ENCODE assay signal across 22 cellular contexts in genomic region chr9:114341152-114341830, GRCh38. TPM values are rescaled to one million over a fixed set of nuclear protein-coding genes. Genes with fewer than 3 reads are reported as not detected.
DNase-seq lines count a peak whose midpoint lies in the region; ATAC-seq and TF ChIP-seq lines count a peak whose summit lies in the region.
"Had no signal": no experiment of that assay in that cellular context is flagged by ENCODE, and none has a peak within 500 bp of the region (broad histone marks: within the 10 kb centered on the region; RNA-seq: fewer than 3 reads in every experiment).

No MANE protein-coding gene starts in this region.

- in situ Hi-C loops in GM13977 (cut with MboI; ENCODE audit: low pct_unique_long_range_greater_than_20kb, low sequenced_read_pairs, unreplicated experiment) = no loop called here

- no peaks in the 10 kb centered on the region for H3K27me3 Mint-ChIP-seq in activated naive CD4-positive, alpha-beta T cell treated with anti-CD3 and anti-CD28 coated beads, Interleukin-2, amount 10 ng/mL, durations not matched to agents 7 days and 5 days
- no peaks in the 10 kb centered on the region for H3K27me3 Mint-ChIP-seq in activated CD8-positive, alpha-beta T cell treated with anti-CD3 and anti-CD28 coated beads for 36 hours
- no peaks in the 10 kb centered on the region for H3K27me3 Mint-ChIP-seq in effector memory CD8-positive, alpha-beta T cell
- no peaks in the 10 kb centered on the region for H3K27me3 Mint-ChIP-seq in stimulated activated naive B cell treated with anti-CD40 and anti-IgM and Interleukin-4, amounts not matched to agents 10 μg/mL and 1 μg/mL and 100 μg/mL, for 72 hours

- no peak for ATAC-seq in activated CD8-positive, alpha-beta T cell treated with anti-CD3 and anti-CD28 coated beads for 36 hours
- ATAC-seq in effector memory CD8-positive, alpha-beta T cell (replicated peaks) = no peak
- no peak for ATAC-seq in stimulated activated naive B cell treated with anti-CD40 and anti-IgM and Interleukin-4, amounts not matched to agents 10 μg/mL and 1 μg/mL and 100 μg/mL, for 72 hours (replicated peaks)
- ATAC-seq in HG02798 (IDR thresholded peaks at IDR 0.05; ENCODE audit: poor library complexity, unreplicated experiment) = no peak

- H3K36me3 Mint-ChIP-seq in activated naive CD4-positive, alpha-beta T cell treated with anti-CD3 and anti-CD28 coated beads, Interleukin-2, amount 10 ng/mL, durations not matched to agents 7 days and 5 days = peaks cover 88% of the 10 kb centered on the region
- H3K36me3 Mint-ChIP-seq in activated CD8-positive, alpha-beta T cell treated with anti-CD3 and anti-CD28 coated beads for 36 hours (ENCODE audit: low read depth) = peaks cover 88% of the 10 kb centered on the region
- H3K36me3 Mint-ChIP-seq in effector memory CD8-positive, alpha-beta T cell (ENCODE audit: insufficient read depth) = peaks cover 96% of the 10 kb centered on the region
- peaks cover 67 to 81% of the 10 kb centered on the region in 2 donors for H3K36me3 Mint-ChIP-seq in stimulated activated naive B cell treated with anti-CD40 and anti-IgM and Interleukin-4, amounts not matched to agents 10 μg/mL and 1 μg/mL and 100 μg/mL, for 72 hours

- H3K9me3 Mint-ChIP-seq in activated naive CD4-positive, alpha-beta T cell treated with anti-CD3 and anti-CD28 coated beads, Interleukin-2, amount 10 ng/mL, durations not matched to agents 7 days and 5 days = no peaks in the 10 kb centered on the region
- H3K9me3 Mint-ChIP-seq in activated CD8-positive, alpha-beta T cell treated with anti-CD3 and anti-CD28 coated beads for 36 hours = no peaks in the 10 kb centered on the region
- H3K9me3 Mint-ChIP-seq in effector memory CD8-positive, alpha-beta T cell = no peaks in the 10 kb centered on the region
- H3K9me3 Mint-ChIP-seq in stimulated activated naive B cell treated with anti-CD40 and anti-IgM and Interleukin-4, amounts not matched to agents 10 μg/mL and 1 μg/mL and 100 μg/mL, for 72 hours = no peaks in the 10 kb centered on the region
- H3K9me3 Mint-ChIP-seq: brain had no signal

- peaks cover 14% of the 10 kb centered on the region for H3K4me1 Mint-ChIP-seq in activated naive CD4-positive, alpha-beta T cell treated with anti-CD3 and anti-CD28 coated beads, Interleukin-2, amount 10 ng/mL, durations not matched to agents 7 days and 5 days
- peaks cover 36% of the 10 kb centered on the region for H3K4me1 Mint-ChIP-seq in activated CD8-positive, alpha-beta T cell treated with anti-CD3 and anti-CD28 coated beads for 36 hours (ENCODE audit: low read depth)
- peaks cover 15 to 36% of the 10 kb centered on the region in 2 donors for H3K4me1 Mint-ChIP-seq in effector memory CD8-positive, alpha-beta T cell (ENCODE audit: low read depth in 2 of 2)
- peaks cover 31 to 59% of the 10 kb centered on the region in 2 donors for H3K4me1 Mint-ChIP-seq in stimulated activated naive B cell treated with anti-CD40 and anti-IgM and Interleukin-4, amounts not matched to agents 10 μg/mL and 1 μg/mL and 100 μg/mL, for 72 hours
- H3K4me1 Mint-ChIP-seq: brain had no signal

- peak overlapping the region; percentile 71 for H3K27ac Mint-ChIP-seq in activated naive CD4-positive, alpha-beta T cell treated with anti-CD3 and anti-CD28 coated beads, Interleukin-2, amount 10 ng/mL, durations not matched to agents 7 days and 5 days
- peak overlapping the region; percentile 58 for H3K27ac Mint-ChIP-seq in activated CD8-positive, alpha-beta T cell treated with anti-CD3 and anti-CD28 coated beads for 36 hours
- H3K27ac Mint-ChIP-seq in effector memory CD8-positive, alpha-beta T cell = peak overlapping the region; percentile 79 to 81
- peak overlapping the region; percentile 56 for H3K27ac Mint-ChIP-seq in stimulated activated naive B cell treated with anti-CD40 and anti-IgM and Interleukin-4, amounts not matched to agents 10 μg/mL and 1 μg/mL and 100 μg/mL, for 72 hours
- H3K27ac Mint-ChIP-seq: brain had no signal

- intact Hi-C loops in activated CD8-positive, alpha-beta T cell treated with anti-CD3 and anti-CD28 coated beads for 36 hours (cut with micrococcal nuclease) = no loop called here

- POLR2A ChIA-PET in activated CD8-positive, alpha-beta T cell treated with anti-CD3 and anti-CD28 coated beads for 36 hours (lab: Charles Lee) = interaction anchor here (1.1 to 18.4 kb wide), 4 partner anchors 8 to 56 kb away, joined by 3 to 277 read pairs (median 5); partner anchors contain the start of gene AKNA

- DNase-seq in activated naive CD4-positive, alpha-beta T cell treated with anti-CD3 and anti-CD28 coated beads, Interleukin-2, amount 10 ng/mL, durations not matched to agents 7 days and 5 days = no peak
- DNase-seq in activated naive CD4-positive, alpha-beta T cell treated with Interleukin-2 at 50 U/mL for 16 hours = no peak
- no peak for DNase-seq in activated CD8-positive, alpha-beta T cell treated with anti-CD3 and anti-CD28 coated beads for 36 hours
- no peak for DNase-seq in effector memory CD8-positive, alpha-beta T cell
- no peak for DNase-seq in stimulated activated naive B cell treated with anti-CD40 and anti-IgM and Interleukin-4, amounts not matched to agents 10 μg/mL and 1 μg/mL and 100 μg/mL, for 72 hours
- DNase-seq in activated CD4-positive, CD25-positive, alpha-beta regulatory T cell treated with anti-CD3 and anti-CD28 coated beads, Interleukin-2, amount 50 U/mL, for 72 hours = no peak
- DNase-seq in GM13977 (ENCODE audit: low spot score) = no peak
- DNase-seq: activated CD4-positive, CD25-positive, alpha-beta regulatory T cell; foreskin fibroblast; NCI-H2171 treated with DMSO at 0.1 percent for 48 hours; NCI-H774; SIG-M5; stimulated activated CD4-positive, alpha-beta T cell treated with anti-CD3 and anti-CD28 coated beads, Interleukin-4, amount 100 ng/mL, for 1 hour; substantia nigra had no signal

- CTCF ChIA-PET in activated naive CD4-positive, alpha-beta T cell treated with anti-CD3 and anti-CD28 coated beads, Interleukin-2, amount 10 ng/mL, durations not matched to agents 7 days and 5 days (lab: Charles Lee) = interaction anchor here (1.0 to 1.9 kb wide), 4 partner anchors 36 to 166 kb away, joined by 3 to 6 read pairs (median 4); no protein-coding TSS in a partner anchor
- CTCF ChIA-PET in activated CD8-positive, alpha-beta T cell treated with anti-CD3 and anti-CD28 coated beads for 36 hours (lab: Charles Lee) = interaction anchor here (1.4 to 9.9 kb wide), 3 partner anchors 46 to 65 kb away, joined by 3 to 98 read pairs (median 8); partner anchors contain the start of gene AKNA

- H3K4me3 Mint-ChIP-seq in activated naive CD4-positive, alpha-beta T cell treated with anti-CD3 and anti-CD28 coated beads, Interleukin-2, amount 10 ng/mL, durations not matched to agents 7 days and 5 days = no peak overlapping the region
- H3K4me3 Mint-ChIP-seq in activated CD8-positive, alpha-beta T cell treated with anti-CD3 and anti-CD28 coated beads for 36 hours = no peak overlapping the region
- no peak overlapping the region for H3K4me3 Mint-ChIP-seq in effector memory CD8-positive, alpha-beta T cell
- H3K4me3 Mint-ChIP-seq in stimulated activated naive B cell treated with anti-CD40 and anti-IgM and Interleukin-4, amounts not matched to agents 10 μg/mL and 1 μg/mL and 100 μg/mL, for 72 hours = no peak overlapping the region
- H3K4me3 Mint-ChIP-seq: brain had no signal

- no peak for TF ChIP-seq CTCF in activated CD8-positive, alpha-beta T cell treated with anti-CD3 and anti-CD28 coated beads for 36 hours (IDR thresholded peaks at IDR 0.05)
- no peak for TF ChIP-seq CTCF in GM13977 (IDR thresholded peaks at IDR 0.05; ENCODE audit: extremely low read depth, insufficient read depth, missing control alignments)

RNA-seq across cellular contexts. Expression of gene ORM2, which starts 11.6 kb away (rescaled TPM):
- total RNA-seq in activated CD8-positive, alpha-beta T cell treated with anti-CD3 and anti-CD28 coated beads for 36 hours = not detected
- total RNA-seq: lung microvascular endothelial cell; OCI-LY7; posterior vena cava; skeletal muscle tissue; T-helper 1 cell treated with Interleukin-12 subunit alpha and Interleukin-12 subunit beta and Interleukin-4 antibody, amounts not matched to agents 30 ng/mL and 1 ng/mL, for 36 hours; vagina had no signal

RNA-seq across cellular contexts. Expression of gene ORM1, which starts 18.4 kb away (rescaled TPM):
- not detected for total RNA-seq in activated CD8-positive, alpha-beta T cell treated with anti-CD3 and anti-CD28 coated beads for 36 hours
- total RNA-seq: lung microvascular endothelial cell; OCI-LY7; T-helper 1 cell treated with Interleukin-12 subunit alpha and Interleukin-12 subunit beta and Interleukin-4 antibody, amounts not matched to agents 30 ng/mL and 1 ng/mL, for 36 hours; vagina had no signal

RNA-seq across cellular contexts. Expression of gene AKNA, which starts 46.5 kb away (rescaled TPM):
- total RNA-seq in activated CD8-positive, alpha-beta T cell treated with anti-CD3 and anti-CD28 coated beads for 36 hours = 100 to 1,000 TPM; 166 to 167 TPM
